In genomic region chr13:64928704-64929499, GRCh38 we compare ENCODE assay signal across 10 cellular contexts.
A peak's percentile ranks its signal among the peaks of the same experiment; 100 is the strongest.
DNase-seq lines count a peak whose midpoint lies in the region; ATAC-seq lines count a peak whose summit lies in the region.
"Had no signal": no experiment of that assay in that cellular context is flagged by ENCODE, and none has a peak within 500 bp of the region (broad histone marks: within the 10 kb centered on the region; RNA-seq: fewer than 3 reads in every experiment).

No MANE protein-coding gene starts in this region.

- no peak overlapping the region for H3K27ac Mint-ChIP-seq in T-helper 2 cell treated with Interferon-gamma antibody and Interleukin-4, amounts not matched to agents 5 μg/mL and 100 μg/mL, for 36 hours
- H3K27ac Mint-ChIP-seq: activated CD4-positive, alpha-beta memory T cell treated with anti-CD3 and anti-CD28 coated beads for 36 hours had no signal

- H3K27me3 Mint-ChIP-seq in T-helper 2 cell treated with Interferon-gamma antibody and Interleukin-4, amounts not matched to agents 5 μg/mL and 100 μg/mL, for 36 hours (ENCODE audit: low read depth) = no peaks in the 10 kb centered on the region
- H3K27me3 Mint-ChIP-seq: activated CD4-positive, alpha-beta memory T cell treated with anti-CD3 and anti-CD28 coated beads for 36 hours had no signal

- ATAC-seq in GM21737 (IDR thresholded peaks at IDR 0.05; ENCODE audit: unreplicated experiment) = peak; percentile 79
- no peak for ATAC-seq in GM19328 (IDR thresholded peaks at IDR 0.05; ENCODE audit: unreplicated experiment)
- ATAC-seq: psoas muscle had no signal

- no peaks in the 10 kb centered on the region for H3K4me1 Mint-ChIP-seq in T-helper 2 cell treated with Interferon-gamma antibody and Interleukin-4, amounts not matched to agents 5 μg/mL and 100 μg/mL, for 36 hours (ENCODE audit: low read depth)

- DNase-seq in EH (ENCODE audit: low read depth) = peak; percentile 90
- peak; percentile 35 for DNase-seq in HS-27A (ENCODE audit: low read depth)
- DNase-seq in fibroblast of peridontal ligament (ENCODE audit: extremely low read depth) = peak; percentile 9
- DNase-seq in D341Med (ENCODE audit: low spot score) = no peak
- no peak for DNase-seq in NCI-H1694 treated with DMSO at 0.1 percent for 48 hours (lab: John Stamatoyannopoulos, UW)
- no peak for DNase-seq in T-helper 2 cell treated with Interferon-gamma antibody and Interleukin-4, amounts not matched to agents 5 μg/mL and 100 μg/mL, for 36 hours (ENCODE audit: low spot score)
- DNase-seq: activated CD4-positive, alpha-beta memory T cell treated with anti-CD3 and anti-CD28 coated beads for 36 hours; psoas muscle had no signal

- peaks cover 15% of the 10 kb centered on the region for H3K9me3 Mint-ChIP-seq in T-helper 2 cell treated with Interferon-gamma antibody and Interleukin-4, amounts not matched to agents 5 μg/mL and 100 μg/mL, for 36 hours
- H3K9me3 Mint-ChIP-seq: activated CD4-positive, alpha-beta memory T cell treated with anti-CD3 and anti-CD28 coated beads for 36 hours had no signal

- no peaks in the 10 kb centered on the region for H3K36me3 Mint-ChIP-seq in T-helper 2 cell treated with Interferon-gamma antibody and Interleukin-4, amounts not matched to agents 5 μg/mL and 100 μg/mL, for 36 hours (ENCODE audit: low read depth)
- H3K36me3 Mint-ChIP-seq: activated CD4-positive, alpha-beta memory T cell treated with anti-CD3 and anti-CD28 coated beads for 36 hours had no signal

- H3K4me3 Mint-ChIP-seq in T-helper 2 cell treated with Interferon-gamma antibody and Interleukin-4, amounts not matched to agents 5 μg/mL and 100 μg/mL, for 36 hours = no peak overlapping the region
- H3K4me3 Mint-ChIP-seq: activated CD4-positive, alpha-beta memory T cell treated with anti-CD3 and anti-CD28 coated beads for 36 hours had no signal

Comparison
In these comparisons a context has a peak if more than half of its experiments do, and no peak if none do; other contexts are left out.
1. DNase-seq: peak in EH (single experiment), HS-27A (single experiment) and fibroblast of peridontal ligament (single experiment); none in D341Med (single experiment), NCI-H1694 treated with DMSO at 0.1 percent for 48 hours (single experiment) and T-helper 2 cell treated with Interferon-gamma antibody and Interleukin-4, amounts not matched to agents 5 μg/mL and 100 μg/mL, for 36 hours (single experiment).